2 cellular contexts compared by ENCODE assay signal in the genomic region with DNA sequence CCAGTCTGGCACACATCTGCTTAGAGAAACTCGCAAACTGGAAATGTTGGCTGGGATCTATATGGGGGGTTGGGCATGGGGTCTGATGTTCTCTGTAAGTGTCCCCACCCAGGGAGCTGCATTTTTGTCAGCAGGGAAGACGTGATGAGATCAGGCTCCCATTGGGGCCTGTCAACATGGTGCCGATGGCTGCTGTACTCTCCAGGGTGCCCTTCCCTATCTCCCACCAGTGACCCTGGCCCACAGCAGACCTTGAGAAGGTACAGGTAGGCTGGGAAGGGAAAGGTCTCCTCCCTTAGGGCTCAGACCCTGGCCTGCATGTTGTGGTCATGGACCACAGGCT.
TF ChIP-seq lines count a peak whose summit lies in the region.

No MANE protein-coding gene starts in this region.

TF ChIP-seq in SK-N-SH, 30 proteins besides CTCF, POLR2A, EP300 and RAD21 (continued from another document):
- TF ChIP-seq PBX3 (IDR thresholded peaks at IDR 0.05), result no peak
TF ChIP-seq in SK-N-SH: peak in this region for 0.

TF ChIP-seq in SK-N-SH treated with all-trans-retinoic acid at 6 μM for 48 hours, 23 proteins besides CTCF, POLR2A, EP300 and RAD21 (continued from another document):
- no peak for TF ChIP-seq CSRNP3 (CRISPR knock-in tag; IDR thresholded peaks at IDR 0.05)
- no peak for TF ChIP-seq ESRRG (CRISPR knock-in tag; IDR thresholded peaks at IDR 0.05)
- TF ChIP-seq TOX (CRISPR knock-in tag; IDR thresholded peaks at IDR 0.05; ENCODE audit: borderline replicate concordance), result no peak
